21 cellular contexts compared by ENCODE assay signal in the genomic region with DNA sequence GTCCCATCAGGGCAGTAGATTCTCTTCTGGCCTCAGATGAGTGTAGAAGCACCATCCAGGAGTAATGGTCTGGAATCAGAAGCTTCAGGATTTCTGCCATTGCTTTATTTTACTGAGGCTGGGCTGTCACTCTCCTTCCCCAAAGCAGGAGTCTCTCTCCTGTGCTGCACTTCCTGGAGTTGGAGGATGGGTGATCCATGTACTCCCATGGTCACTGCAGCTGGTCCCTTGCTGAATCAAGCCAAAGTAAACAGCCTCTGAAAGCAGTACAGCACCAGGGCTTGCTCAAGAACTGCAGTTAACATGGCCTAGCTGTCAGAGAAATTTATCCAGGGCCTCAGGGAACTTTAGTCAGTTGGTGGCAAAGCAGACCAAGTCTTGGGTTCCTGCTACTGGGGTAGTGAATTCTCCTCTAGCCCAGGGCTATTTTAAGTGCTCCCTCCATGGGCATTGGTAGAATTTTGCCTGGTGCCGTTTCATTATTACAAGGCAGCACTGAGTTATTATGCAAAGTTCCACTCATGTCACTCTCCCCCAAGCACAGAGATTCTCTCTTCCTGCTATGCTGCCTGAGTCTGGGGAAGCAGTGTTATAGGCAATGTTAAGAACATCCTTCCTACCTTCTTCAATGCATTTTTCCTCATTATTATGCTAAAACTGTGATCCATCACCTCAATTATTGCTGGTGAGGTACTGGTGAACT. TPM values are rescaled to one million over a fixed set of nuclear protein-coding genes. Genes with fewer than 3 reads are reported as not detected.
A peak's percentile ranks its signal among the peaks of the same experiment; 100 is the strongest.
DNase-seq lines count a peak whose midpoint lies in the region; ATAC-seq and TF ChIP-seq lines count a peak whose summit lies in the region.
"Had no signal": no experiment of that assay in that cellular context is flagged by ENCODE, and none has a peak within 500 bp of the region (broad histone marks: within the 10 kb centered on the region; RNA-seq: fewer than 3 reads in every experiment).

No MANE protein-coding gene starts in this region.

- no peaks in the 10 kb centered on the region for H3K4me1 ChIP-seq in GM23338 (ENCODE audit: insufficient read depth)
- H3K4me1 ChIP-seq: BLaER1 had no signal

- no peak overlapping the region for H3K27ac Mint-ChIP-seq in GM23338
- H3K27ac Mint-ChIP-seq: nephron progenitor cell, progenitor cell of endocrine pancreas had no signal

- no peaks in the 10 kb centered on the region for H4K20me1 ChIP-seq in GM23338 (replicated peaks; ENCODE audit: insufficient read depth)
- H4K20me1 ChIP-seq: BLaER1 had no signal

- H3K27me3 ChIP-seq in GM23338 (ENCODE audit: insufficient read depth), result no peaks in the 10 kb centered on the region
- H3K27me3 ChIP-seq: BLaER1 had no signal

- H3K79me2 ChIP-seq in GM23338 (replicated peaks; ENCODE audit: insufficient read depth), result no peaks in the 10 kb centered on the region

- H3K4me1 Mint-ChIP-seq in GM23338, result no peaks in the 10 kb centered on the region
- H3K4me1 Mint-ChIP-seq: nephron progenitor cell had no signal

- no peaks in the 10 kb centered on the region for H3F3A ChIP-seq in GM23338 (replicated peaks; ENCODE audit: low read depth)

- no peaks in the 10 kb centered on the region for H3K36me3 ChIP-seq in GM23338 (ENCODE audit: insufficient read depth)

- H3K4me3 Mint-ChIP-seq in GM23338, result no peak overlapping the region
- H3K4me3 Mint-ChIP-seq: nephron progenitor cell had no signal

- peaks cover 2% of the 10 kb centered on the region for H3K27me3 Mint-ChIP-seq in GM23338 (ENCODE audit: insufficient read depth, low read depth, poor library complexity)
- H3K27me3 Mint-ChIP-seq: progenitor cell of endocrine pancreas had no signal

- H3K4me3 ChIP-seq in GM23338, result no peak overlapping the region
- H3K4me3 ChIP-seq: BLaER1, thoracic aorta had no signal

- no peak overlapping the region for H2AFZ ChIP-seq in GM23338

- ATAC-seq in GM18858 (IDR thresholded peaks at IDR 0.05; ENCODE audit: unreplicated experiment), result no peak
- ATAC-seq in GM23338, result no peak
- ATAC-seq: Panc1 had no signal

- H3K27ac ChIP-seq in GM23338 (ENCODE audit: low read depth), result no peak overlapping the region
- H3K27ac ChIP-seq: 22Rv1, BLaER1, thoracic aorta had no signal

- peaks cover 6% of the 10 kb centered on the region; the same call in 1 of the 3 replicates for H3K9me3 Mint-ChIP-seq in GM23338

- no peak overlapping the region for H3K4me2 ChIP-seq in GM23338
- H3K4me2 ChIP-seq: BLaER1 had no signal

- peaks cover 9% of the 10 kb centered on the region; the same call in 2 of the 3 replicates for H3K36me3 Mint-ChIP-seq in GM23338 (ENCODE audit: low read depth)

- no peaks in the 10 kb centered on the region for H3K9me2 ChIP-seq in GM23338 (ENCODE audit: insufficient read depth)

- TF ChIP-seq CTCF in GM23338 (conservative IDR thresholded peaks at IDR 0.05; ENCODE audit: low read depth in 2 of 2), result no peak

- DNase-seq in DMS153 (lab: John Stamatoyannopoulos, UW) (peak; percentile 38), DMS153 treated with DMSO at 0.1 percent for 48 hours (lab: John Stamatoyannopoulos, UW; ENCODE audit: unreplicated experiment) (no peak), SHP77 (lab: John Stamatoyannopoulos, UW) (peak; percentile 89), kidney tubule cell (ENCODE audit: low spot score) (peak; percentile 2), GM23338 (ENCODE audit: low spot score) (no peak), NCI-H2227 treated with DMSO at 0.1 percent for 48 hours (lab: John Stamatoyannopoulos, UW) (no peak)
- DNase-seq in activated CD4-positive, alpha-beta T cell treated with anti-CD3 and anti-CD28 coated beads, Interleukin-2, amount 50 U/mL, for 1 hour, result no peak
- DNase-seq: activated CD4-positive, alpha-beta T cell treated with anti-CD3 and anti-CD28 coated beads for 4 hours; activated CD8-positive, alpha-beta memory T cell treated with anti-CD3 and anti-CD28 coated beads, Interleukin-2, amount 50 U/mL, for 48 hours; activated naive CD4-positive, alpha-beta T cell treated with anti-CD3 and anti-CD28 coated beads, Interleukin-2, amount 50 U/mL, for 16 hours; DMS79 treated with DMSO at 0.1 percent for 48 hours; MM.1S; NCI-H1694 treated with DMSO at 0.1 percent for 48 hours; NCI-H524 treated with DMSO at 0.1 percent for 48 hours; nephron progenitor cell had no signal

TF ChIP-seq in GM23338, 12 proteins besides CTCF, POLR2A, EP300 and RAD21:
- TF ChIP-seq EZH2 (IDR thresholded peaks at IDR 0.05; ENCODE audit: low read depth, unreplicated experiment), result no peak

RNA-seq across cellular contexts. Expression of a gene that starts 29.5 kb away (rescaled TPM):
- 45.9 and 74.6 TPM in 2 replicates for total RNA-seq in GM23338 (2014; rRNA removed; shearing (Covaris generic))
- 22.9 TPM in 2 replicates for polyA plus RNA-seq in GM23338 (2016; fragmentation: Nextera tagmentation; extraction: Ambion mirVana)

RNA-seq across cellular contexts. Expression of a gene that starts 29.7 kb away (rescaled TPM):
- 33.5 and 39.5 TPM in 2 replicates for total RNA-seq in GM23338 (2014; rRNA removed; shearing (Covaris generic))
- polyA plus RNA-seq in GM23338 (2016; fragmentation: Nextera tagmentation; extraction: Ambion mirVana), result 14.3 and 17.3 TPM in 2 replicates

Comparison
In these comparisons a context has a peak if more than half of its experiments do, and no peak if none do; other contexts are left out.
1. DNase-seq: peak in DMS153 (single experiment), SHP77 (2 of 2) and kidney tubule cell (single experiment); none in DMS153 treated with DMSO at 0.1 percent for 48 hours (single experiment), activated CD4-positive, alpha-beta T cell treated with anti-CD3 and anti-CD28 coated beads, Interleukin-2, amount 50 U/mL, for 1 hour (single experiment), GM23338 (single experiment) and NCI-H2227 treated with DMSO at 0.1 percent for 48 hours (single experiment).